1 cellular context compared by ENCODE assay signal in the genomic region with DNA sequence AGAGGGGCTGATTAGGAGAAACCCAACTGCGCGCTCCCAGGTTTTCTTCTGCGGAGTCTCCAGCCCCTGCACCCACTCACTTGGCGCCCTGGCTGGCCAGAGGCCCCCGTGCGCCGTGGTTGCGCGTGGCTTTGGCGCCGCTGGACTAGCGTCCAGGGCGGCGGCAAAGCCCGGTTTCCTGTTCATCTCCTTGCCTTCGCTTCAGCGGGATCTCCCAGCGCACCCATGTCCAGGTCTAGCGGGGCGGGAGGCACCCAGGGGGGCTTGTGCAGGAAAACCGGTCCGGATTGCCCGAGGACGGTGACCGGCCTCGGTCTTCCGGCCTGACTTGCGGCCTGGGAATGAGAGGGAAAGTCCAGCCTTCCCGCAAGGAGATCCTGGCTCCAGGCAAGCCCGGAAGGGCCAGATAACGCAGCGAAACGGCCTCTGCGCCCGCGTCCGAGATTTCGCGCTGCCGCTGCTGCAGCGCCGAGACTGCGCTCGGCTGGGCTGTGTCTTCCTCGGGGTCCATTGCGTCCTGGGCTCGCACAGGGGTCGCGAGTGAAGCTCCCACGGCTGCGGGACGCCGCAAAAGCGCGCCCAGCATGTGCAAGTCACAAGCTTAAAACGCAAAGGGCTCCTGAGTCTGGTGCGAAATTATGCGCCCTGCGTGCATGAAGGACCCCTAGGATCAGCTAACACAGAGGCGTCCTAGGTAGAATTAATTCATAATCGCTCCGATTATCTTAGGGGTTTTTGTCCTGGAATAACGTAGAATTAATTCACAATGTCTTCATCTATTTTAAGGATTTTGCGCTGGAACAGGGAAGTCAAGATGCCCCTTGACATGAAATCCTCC.
TF ChIP-seq lines count a peak whose summit lies in the region.

No MANE protein-coding gene starts in this region.

TF ChIP-seq in WTC11, 78 proteins besides CTCF, POLR2A, EP300 and RAD21 (continued from another document):
- TF ChIP-seq, protein P1, sequence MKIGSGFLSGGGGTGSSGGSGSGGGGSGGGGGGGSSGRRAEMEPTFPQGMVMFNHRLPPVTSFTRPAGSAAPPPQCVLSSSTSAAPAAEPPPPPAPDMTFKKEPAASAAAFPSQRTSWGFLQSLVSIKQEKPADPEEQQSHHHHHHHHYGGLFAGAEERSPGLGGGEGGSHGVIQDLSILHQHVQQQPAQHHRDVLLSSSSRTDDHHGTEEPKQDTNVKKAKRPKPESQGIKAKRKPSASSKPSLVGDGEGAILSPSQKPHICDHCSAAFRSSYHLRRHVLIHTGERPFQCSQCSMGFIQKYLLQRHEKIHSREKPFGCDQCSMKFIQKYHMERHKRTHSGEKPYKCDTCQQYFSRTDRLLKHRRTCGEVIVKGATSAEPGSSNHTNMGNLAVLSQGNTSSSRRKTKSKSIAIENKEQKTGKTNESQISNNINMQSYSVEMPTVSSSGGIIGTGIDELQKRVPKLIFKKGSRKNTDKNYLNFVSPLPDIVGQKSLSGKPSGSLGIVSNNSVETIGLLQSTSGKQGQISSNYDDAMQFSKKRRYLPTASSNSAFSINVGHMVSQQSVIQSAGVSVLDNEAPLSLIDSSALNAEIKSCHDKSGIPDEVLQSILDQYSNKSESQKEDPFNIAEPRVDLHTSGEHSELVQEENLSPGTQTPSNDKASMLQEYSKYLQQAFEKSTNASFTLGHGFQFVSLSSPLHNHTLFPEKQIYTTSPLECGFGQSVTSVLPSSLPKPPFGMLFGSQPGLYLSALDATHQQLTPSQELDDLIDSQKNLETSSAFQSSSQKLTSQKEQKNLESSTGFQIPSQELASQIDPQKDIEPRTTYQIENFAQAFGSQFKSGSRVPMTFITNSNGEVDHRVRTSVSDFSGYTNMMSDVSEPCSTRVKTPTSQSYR (CRISPR knock-in tag; IDR thresholded peaks at IDR 0.05) = no peak
- TF ChIP-seq ZSCAN18 (CRISPR knock-in tag; IDR thresholded peaks at IDR 0.05) (no peak), ZBTB43 (CRISPR knock-in tag; IDR thresholded peaks at IDR 0.05) (no peak)
